ENCODE assay signal across 11 cellular contexts in the genomic region with DNA sequence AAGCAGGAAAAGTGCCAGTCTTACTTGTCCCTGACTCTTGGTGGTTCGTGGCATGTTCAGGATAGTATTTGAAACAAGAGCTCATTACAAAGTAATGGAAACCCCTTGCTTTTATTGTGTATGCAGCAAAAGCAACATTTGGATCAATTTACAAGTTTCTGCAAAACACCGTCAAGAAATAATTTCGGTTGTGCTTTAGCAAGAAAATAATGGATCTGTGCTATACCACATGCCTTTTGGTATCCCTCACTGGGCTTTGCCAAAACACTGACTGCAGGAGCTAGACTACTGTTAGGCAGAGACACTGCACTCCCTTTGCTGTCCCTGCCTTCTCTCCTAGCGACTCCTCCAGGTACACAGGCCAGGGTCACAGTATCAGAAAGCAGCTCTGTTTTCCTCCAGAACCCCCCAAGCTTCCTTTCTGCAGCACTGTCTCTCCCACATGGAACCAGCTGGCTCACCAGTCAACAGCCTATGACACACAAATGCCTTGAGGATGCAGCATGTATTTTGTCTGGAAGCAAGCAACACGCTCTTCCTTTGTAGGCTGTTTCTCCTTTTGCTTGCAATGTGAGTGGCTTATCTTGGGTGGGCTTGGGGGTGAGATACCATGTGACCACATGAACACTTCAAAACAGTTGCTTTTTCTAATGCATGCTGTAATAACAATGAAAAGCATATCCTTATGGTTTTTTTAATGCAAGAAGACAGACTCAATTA.
DNase-seq lines count a peak whose midpoint lies in the region; TF ChIP-seq lines count a peak whose summit lies in the region.
"Had no signal": no experiment of that assay in that cellular context is flagged by ENCODE, and none has a peak within 500 bp of the region (broad histone marks: within the 10 kb centered on the region; RNA-seq: fewer than 3 reads in every experiment).

No MANE protein-coding gene starts in this region.

- peaks cover 1% of the 10 kb centered on the region for H3K79me1 ChIP-seq in H9 (ENCODE audit: insufficient read depth, low read depth, low read length, poor library complexity, severe bottlenecking)

- no peak overlapping the region for H3K23ac ChIP-seq in H9 (ENCODE audit: insufficient read length, low read depth, low read length)

- H3K4me3 Mint-ChIP-seq in H9 (no peak overlapping the region), CD14-positive monocyte (no peak overlapping the region)

- no CpG with 5 or more reads among the region's 5 CpGs for WGBS in H9 (ENCODE audit: extremely low coverage, insufficient read length, low lambda C conversion rate)

- no peak overlapping the region for H3K9ac ChIP-seq in H9 (ENCODE audit: extremely low read depth, insufficient read length, low read length)

- no peak overlapping the region for H2AK5ac ChIP-seq in H9 (ENCODE audit: insufficient read length, low read length)

- H4K20me1 ChIP-seq in H9 (ENCODE audit: control insufficient read depth, insufficient read depth, insufficient read length): no peaks in the 10 kb centered on the region

- TF ChIP-seq CTCF in astrocyte of the spinal cord (IDR thresholded peaks at IDR 0.05; ENCODE audit: low read depth, low read length): no peak
- no peak for TF ChIP-seq CTCF in tibial artery (IDR thresholded peaks at IDR 0.05)
- no peak for TF ChIP-seq CTCF in H9 (conservative IDR thresholded peaks at IDR 0.05)
- TF ChIP-seq CTCF in CD14-positive monocyte (IDR thresholded peaks at IDR 0.05): no peak

- no peak overlapping the region for H2BK15ac ChIP-seq in H9 (ENCODE audit: low read depth, low read length)

- H3K27me3 ChIP-seq in tibial artery: no peaks in the 10 kb centered on the region
- H3K27me3 ChIP-seq in H9 (ENCODE audit: insufficient read depth, low read length): no peaks in the 10 kb centered on the region

- H3K9me3 Mint-ChIP-seq in H9 (no peaks in the 10 kb centered on the region), CD14-positive monocyte (no peaks in the 10 kb centered on the region)

- no peak overlapping the region for H4K5ac ChIP-seq in H9 (ENCODE audit: insufficient read length, low read depth, low read length)

- H3K4me2 ChIP-seq in H9 (ENCODE audit: insufficient read depth, insufficient read length, low read length): no peak overlapping the region

- no peak overlapping the region for H3K18ac ChIP-seq in H9 (ENCODE audit: insufficient read length, low read depth, low read length)

- no peaks in the 10 kb centered on the region for H3K9me3 ChIP-seq in tibial artery
- no peaks in the 10 kb centered on the region for H3K9me3 ChIP-seq in H9 (ENCODE audit: control insufficient read depth, low read depth, low read length)

- H3K36me3 Mint-ChIP-seq in H9 (ENCODE audit: insufficient read depth in 1 of 3, low read depth in 3 of 3) (peaks cover 16 to 39% (median 34%) of the 10 kb centered on the region in 3 experiments; a peak in 6 of 7 replicates), CD14-positive monocyte (peaks cover 36 to 47% of the 10 kb centered on the region in 2 donors)

- intact Hi-C loops in tibial artery (cut with DNase I; ENCODE audit: low total_unique reads): no loop called here
- intact Hi-C loops in CD14-positive monocyte (cut with micrococcal nuclease): no loop called here

- H3K79me2 ChIP-seq in H9 (ENCODE audit: insufficient read depth, low read length): no peaks in the 10 kb centered on the region

- peaks cover 0 to 23% (median 8%) of the 10 kb centered on the region in 3 donors for H3K36me3 ChIP-seq in tibial artery

- H2BK5ac ChIP-seq in H9 (ENCODE audit: insufficient read length, low read length): no peak overlapping the region

- no peak overlapping the region for H3T11ph ChIP-seq in H9 (ENCODE audit: low read length)

- H4K8ac ChIP-seq in H9 (replicated peaks; ENCODE audit: insufficient read length, low read depth, low read length): no peak overlapping the region

- H3K14ac ChIP-seq in H9 (ENCODE audit: insufficient read depth, low read length): no peak overlapping the region

- in situ Hi-C loops in astrocyte of the spinal cord (cut with HindIII; ENCODE audit: low sequenced_read_pairs): no loop called here

- no peak overlapping the region for H3K4me3 ChIP-seq in astrocyte of the spinal cord (ENCODE audit: low read depth, low read length)
- no peak overlapping the region for H3K4me3 ChIP-seq in tibial artery

- H3K27me3 Mint-ChIP-seq in H9 (ENCODE audit: low read depth): no peaks in the 10 kb centered on the region
- H3K27me3 Mint-ChIP-seq in CD14-positive monocyte (ENCODE audit: low read depth in 3 of 3): no peaks in the 10 kb centered on the region

- H2BK12ac ChIP-seq in H9 (ENCODE audit: insufficient read length, low read depth, low read length): no peak overlapping the region

- H2BK120ac ChIP-seq in H9 (ENCODE audit: low read depth, low read length, poor library complexity, severe bottlenecking): no peak overlapping the region

- no peaks in the 10 kb centered on the region for H3K23me2 ChIP-seq in H9 (ENCODE audit: insufficient read length, low read depth, low read length, poor library complexity, severe bottlenecking)

- H3K4me1 ChIP-seq in tibial artery (peaks cover 0 to 79% (median 40%) of the 10 kb centered on the region in 4 donors), H9 (ENCODE audit: insufficient read depth, low read length) (peaks cover 5% of the 10 kb centered on the region; the same call in 1 of the 2 replicates)

- no peak overlapping the region for H3K56ac ChIP-seq in H9 (ENCODE audit: insufficient read length, low read depth, low read length)

- H3K4ac ChIP-seq in H9 (ENCODE audit: low read depth, low read length): no peak overlapping the region

- H3K27ac Mint-ChIP-seq in H9: peak overlapping the region in 1 of 3 experiments; percentile 46; a peak in 1 of 7 replicates
- no peak overlapping the region for H3K27ac Mint-ChIP-seq in CD14-positive monocyte

- H2AFZ ChIP-seq in H9 (ENCODE audit: low read length): no peak overlapping the region

- no peak overlapping the region for H2BK20ac ChIP-seq in H9 (ENCODE audit: low read depth, low read length, poor library complexity, severe bottlenecking)

- H3K27ac ChIP-seq in tibial artery (peak overlapping the region; percentile 22 to 89), H9 (ENCODE audit: insufficient read length, low read depth, low read length) (no peak overlapping the region)

- H3K4me1 Mint-ChIP-seq in H9 (peaks cover 20 to 29% of the 10 kb centered on the region in 2 experiments), CD14-positive monocyte (peaks cover 17% of the 10 kb centered on the region)

- H4K91ac ChIP-seq in H9 (ENCODE audit: insufficient read length, low read depth, low read length): no peak overlapping the region

- DNase-seq in DMS53 (lab: John Stamatoyannopoulos, UW) (peak; percentile 56), DMS53 treated with DMSO at 0.1 percent for 48 hours (lab: John Stamatoyannopoulos, UW; ENCODE audit: unreplicated experiment) (no peak), astrocyte of the spinal cord (ENCODE audit: low read depth, low spot score) (peak; percentile 80), islet precursor cell (peak; percentile 87), tibial artery (no peak), H9 (no peak), CD14-positive monocyte (ENCODE audit: low spot score) (no peak), NCI-H526 treated with DMSO at 0.1 percent for 48 hours (lab: John Stamatoyannopoulos, UW) (no peak)
- DNase-seq: activated CD4-positive, CD25-positive, alpha-beta regulatory T cell; NCI-H510A treated with DMSO at 0.1 percent for 48 hours; stimulated activated naive CD4-positive, alpha-beta T cell had no signal

Comparison
In these comparisons a context has a peak if more than half of its experiments do, and no peak if none do; other contexts are left out.
1. DNase-seq: peak in DMS53 (single experiment), astrocyte of the spinal cord (single experiment) and islet precursor cell (single experiment); none in DMS53 treated with DMSO at 0.1 percent for 48 hours (single experiment), tibial artery (0 of 2), H9 (single experiment), CD14-positive monocyte (single experiment) and NCI-H526 treated with DMSO at 0.1 percent for 48 hours (single experiment).